ENCODE assay signal across 1 cellular context in the genomic region with DNA sequence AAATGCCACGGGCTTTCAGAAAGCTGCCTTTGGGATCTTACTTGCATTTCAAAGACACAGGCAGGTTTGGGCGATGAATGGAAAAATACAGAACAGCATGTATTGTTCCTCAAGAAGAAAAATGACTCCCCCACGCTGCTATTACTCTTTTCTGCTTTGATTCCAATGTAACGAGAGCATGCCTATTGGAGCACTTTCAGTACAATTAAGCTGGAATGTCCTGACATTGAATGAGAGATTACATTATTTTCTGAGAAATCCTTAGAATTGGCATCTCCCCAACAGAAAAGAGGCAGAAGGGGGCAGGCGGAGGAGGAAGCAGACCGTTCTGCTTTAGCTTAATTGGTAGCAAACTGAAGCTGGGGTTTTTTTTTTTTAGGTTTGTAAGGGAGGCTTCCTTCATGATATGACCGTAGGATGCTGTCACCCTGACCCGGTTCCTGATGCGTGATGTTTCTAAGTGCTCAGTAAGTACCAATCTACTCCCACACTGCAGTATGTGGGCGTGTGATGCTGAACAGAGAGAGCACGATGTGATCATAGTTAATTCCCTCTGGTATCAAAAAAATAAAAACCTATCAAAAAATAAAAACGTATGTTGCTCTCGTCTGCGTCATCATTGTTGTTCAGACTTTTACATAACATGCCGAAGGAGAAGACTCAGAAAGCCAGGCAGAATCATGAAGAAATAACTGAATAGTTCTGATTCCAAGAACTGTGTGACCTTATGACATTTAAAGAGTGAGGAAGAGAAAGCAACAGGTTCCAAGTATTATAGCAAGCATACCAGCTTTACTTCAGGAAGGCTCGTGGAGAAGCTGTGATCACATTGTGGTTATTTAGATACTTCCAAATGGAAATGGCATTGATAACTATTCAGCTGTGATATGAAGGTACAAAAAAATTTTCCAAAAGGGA.
TF ChIP-seq lines count a peak whose summit lies in the region.

No MANE protein-coding gene starts in this region.

TF ChIP-seq in K562, 482 proteins besides CTCF, POLR2A, EP300 and RAD21:
- peak; percentile 40 for TF ChIP-seq DPF2 (IDR thresholded peaks at IDR 0.05)
- TF ChIP-seq, protein P1, sequence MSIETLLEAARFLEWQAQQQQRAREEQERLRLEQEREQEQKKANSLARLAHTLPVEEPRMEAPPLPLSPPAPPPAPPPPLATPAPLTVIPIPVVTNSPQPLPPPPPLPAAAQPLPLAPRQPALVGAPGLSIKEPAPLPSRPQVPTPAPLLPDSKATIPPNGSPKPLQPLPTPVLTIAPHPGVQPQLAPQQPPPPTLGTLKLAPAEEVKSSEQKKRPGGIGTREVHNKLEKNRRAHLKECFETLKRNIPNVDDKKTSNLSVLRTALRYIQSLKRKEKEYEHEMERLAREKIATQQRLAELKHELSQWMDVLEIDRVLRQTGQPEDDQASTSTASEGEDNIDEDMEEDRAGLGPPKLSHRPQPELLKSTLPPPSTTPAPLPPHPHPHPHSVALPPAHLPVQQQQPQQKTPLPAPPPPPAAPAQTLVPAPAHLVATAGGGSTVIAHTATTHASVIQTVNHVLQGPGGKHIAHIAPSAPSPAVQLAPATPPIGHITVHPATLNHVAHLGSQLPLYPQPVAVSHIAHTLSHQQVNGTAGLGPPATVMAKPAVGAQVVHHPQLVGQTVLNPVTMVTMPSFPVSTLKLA (conservative IDR thresholded peaks at IDR 0.05), result peak in 1 of 2 experiments; percentile 4; a peak in 1 of 4 replicates
- peak; percentile 19; the same call in 1 of the 2 replicates for TF ChIP-seq ATF7 (IDR thresholded peaks at IDR 0.05)
- no peak for TF ChIP-seq ATF1 (CRISPR knock-in tag; IDR thresholded peaks at IDR 0.05)
- TF ChIP-seq ATF1 (tag; IDR thresholded peaks at IDR 0.05), result 0 out of 2 replicates have a peak, but pooled peaks have one; percentile 16
- peak; percentile 57 for TF ChIP-seq MEIS2 (IDR thresholded peaks at IDR 0.05; ENCODE audit: partially characterized antibody)
- TF ChIP-seq GTF3C2 (IDR thresholded peaks at IDR 0.05; ENCODE audit: borderline replicate concordance, extremely low read depth, insufficient read length), result no peak
- TF ChIP-seq CBFA2T3 (IDR thresholded peaks at IDR 0.05), result peak; percentile 45
- TF ChIP-seq, protein P2, sequence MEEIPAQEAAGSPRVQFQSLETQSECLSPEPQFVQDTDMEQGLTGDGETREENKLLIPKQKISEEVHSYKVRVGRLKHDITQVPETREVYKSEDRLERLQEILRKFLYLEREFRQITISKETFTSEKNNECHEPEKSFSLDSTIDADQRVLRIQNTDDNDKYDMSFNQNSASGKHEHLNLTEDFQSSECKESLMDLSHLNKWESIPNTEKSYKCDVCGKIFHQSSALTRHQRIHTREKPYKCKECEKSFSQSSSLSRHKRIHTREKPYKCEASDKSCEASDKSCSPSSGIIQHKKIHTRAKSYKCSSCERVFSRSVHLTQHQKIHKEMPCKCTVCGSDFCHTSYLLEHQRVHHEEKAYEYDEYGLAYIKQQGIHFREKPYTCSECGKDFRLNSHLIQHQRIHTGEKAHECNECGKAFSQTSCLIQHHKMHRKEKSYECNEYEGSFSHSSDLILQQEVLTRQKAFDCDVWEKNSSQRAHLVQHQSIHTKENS (CRISPR knock-in tag; IDR thresholded peaks at IDR 0.05), result no peak
- no peak for TF ChIP-seq SIN3A (IDR thresholded peaks at IDR 0.05; ENCODE audit: borderline replicate concordance in 2 of 2, control insufficient read depth in 1 of 2, low read depth in 2 of 2, low read length in 2 of 2)
- 0 out of 2 replicates have a peak, but pooled peaks have one; percentile 13 for TF ChIP-seq PKNOX1 (IDR thresholded peaks at IDR 0.05)
- TF ChIP-seq HDAC1 (IDR thresholded peaks at IDR 0.05), result 0 out of 4 replicates have a peak, but pooled peaks of 1 of the 2 experiments have one; percentile 28
- TF ChIP-seq, protein P3, sequence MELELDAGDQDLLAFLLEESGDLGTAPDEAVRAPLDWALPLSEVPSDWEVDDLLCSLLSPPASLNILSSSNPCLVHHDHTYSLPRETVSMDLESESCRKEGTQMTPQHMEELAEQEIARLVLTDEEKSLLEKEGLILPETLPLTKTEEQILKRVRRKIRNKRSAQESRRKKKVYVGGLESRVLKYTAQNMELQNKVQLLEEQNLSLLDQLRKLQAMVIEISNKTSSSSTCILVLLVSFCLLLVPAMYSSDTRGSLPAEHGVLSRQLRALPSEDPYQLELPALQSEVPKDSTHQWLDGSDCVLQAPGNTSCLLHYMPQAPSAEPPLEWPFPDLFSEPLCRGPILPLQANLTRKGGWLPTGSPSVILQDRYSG (tag; conservative IDR thresholded peaks at IDR 0.05; ENCODE audit: low read depth), result no peak
- TF ChIP-seq L3MBTL2 (IDR thresholded peaks at IDR 0.05), result peak; percentile 33; the same call in 1 of the 2 replicates
- TF ChIP-seq ZFPM2 (CRISPR knock-in tag; IDR thresholded peaks at IDR 0.05), result no peak
- 0 out of 2 replicates have a peak, but pooled peaks have one; percentile 39 for TF ChIP-seq CTBP1 (IDR thresholded peaks at IDR 0.05; ENCODE audit: borderline replicate concordance)
- peak; percentile 70 for TF ChIP-seq NFIC (IDR thresholded peaks at IDR 0.05)
- 0 out of 4 replicates have a peak, but pooled peaks of 1 of the 2 experiments have one; percentile 10 for TF ChIP-seq KDM1A (IDR thresholded peaks at IDR 0.05)
- peak in 1 of 2 experiments; percentile 26; a peak in 2 of 4 replicates for TF ChIP-seq NRF1 (conservative IDR thresholded peaks at IDR 0.05 in 1 of 2, IDR thresholded peaks at IDR 0.05 in 1 of 2)
- TF ChIP-seq ZFP91 (CRISPR knock-in tag; IDR thresholded peaks at IDR 0.05), result no peak
- TF ChIP-seq NR2C2 (CRISPR knock-in tag; IDR thresholded peaks at IDR 0.05), result no peak
- 0 out of 2 replicates have a peak, but pooled peaks have one; percentile 22 for TF ChIP-seq NR2C2 (tag; IDR thresholded peaks at IDR 0.05)
- TF ChIP-seq NFRKB (IDR thresholded peaks at IDR 0.05; ENCODE audit: low read depth), result 0 out of 2 replicates have a peak, but pooled peaks have one; percentile 28
- peak; percentile 91 for TF ChIP-seq EGR1 (conservative IDR thresholded peaks at IDR 0.05)
